ENCODE assay signal across 14 cellular contexts in genomic region chr3:122414391-122414790, GRCh38. TPM values are rescaled to one million over a fixed set of nuclear protein-coding genes. Genes with fewer than 3 reads are reported as not detected.
DNase-seq lines count a peak whose midpoint lies in the region; ATAC-seq, FAIRE-seq and TF ChIP-seq lines count a peak whose summit lies in the region.
"Had no signal": no experiment of that assay in that cellular context is flagged by ENCODE, and none has a peak within 500 bp of the region (broad histone marks: within the 10 kb centered on the region; RNA-seq: fewer than 3 reads in every experiment).

No MANE protein-coding gene starts in this region.

- FAIRE-seq in GM19239 (lab: Jason Lieb, UNC): no peak
- FAIRE-seq: kidney had no signal

- H2BK120ac ChIP-seq in neuronal stem cell (ENCODE audit: low read depth, low read length): no peak overlapping the region

- H3K23ac ChIP-seq in neuronal stem cell (ENCODE audit: low read depth, low read length, poor library complexity): no peak overlapping the region

- no peak overlapping the region for H4K8ac ChIP-seq in neuronal stem cell (ENCODE audit: low read depth, low read length)

- H3K27me3 ChIP-seq in CD8-positive, alpha-beta T cell (ENCODE audit: insufficient read depth, low read length): no peaks in the 10 kb centered on the region
- H3K27me3 ChIP-seq in neuronal stem cell (ENCODE audit: control insufficient read depth in 3 of 3, insufficient read depth in 3 of 3, low read depth in 1 of 3, low read length in 3 of 3): no peaks in the 10 kb centered on the region
- H3K27me3 ChIP-seq: breast epithelium, SJSA1 had no signal

- no peak overlapping the region for H2BK5ac ChIP-seq in neuronal stem cell (ENCODE audit: low read length)

- H2AFZ ChIP-seq in neuronal stem cell (ENCODE audit: low read length): no peak overlapping the region

- CTCF ChIA-PET in CD8-positive, alpha-beta T cell (lab: Charles Lee): interaction anchor here (2.2 kb wide), 1 partner anchor 21 kb away, joined by 6 read pairs; no protein-coding TSS in a partner anchor

- H3K14ac ChIP-seq in neuronal stem cell (ENCODE audit: low read length): no peak overlapping the region

- no peak overlapping the region for H2BK15ac ChIP-seq in neuronal stem cell (ENCODE audit: low read length)

- no peak overlapping the region for H3K9ac ChIP-seq in neuronal stem cell (ENCODE audit: low read depth, low read length, poor library complexity)

- no peak for DNase-seq in CD8-positive, alpha-beta T cell
- no peak for DNase-seq in activated naive CD8-positive, alpha-beta T cell treated with anti-CD3 and anti-CD28 coated beads, Interleukin-2, amount 10 ng/mL, durations not matched to agents 7 days and 5 days
- no peak for DNase-seq in naive B cell
- DNase-seq in GM19239 (ENCODE audit: insufficient read length, low spot score): no peak
- no peak for DNase-seq in neuronal stem cell (ENCODE audit: low spot score)
- DNase-seq in NCI-H2227 treated with DMSO at 0.1 percent for 48 hours (lab: John Stamatoyannopoulos, UW): no peak
- DNase-seq: DMS 273 treated with DMSO at 0.1 percent for 48 hours, kidney, MV-4-11, NCI-H524 treated with DMSO at 0.1 percent for 48 hours had no signal

- no peak overlapping the region for H3K4me2 ChIP-seq in neuronal stem cell (ENCODE audit: insufficient read depth, low read length, poor library complexity, severe bottlenecking)

- peaks cover 54% of the 10 kb centered on the region for H3K4me1 Mint-ChIP-seq in CD8-positive, alpha-beta T cell (ENCODE audit: low read depth)
- H3K4me1 Mint-ChIP-seq in IgD-negative memory B cell (peaks cover 32 to 55% (median 37%) of the 10 kb centered on the region in 3 donors), naive B cell (peaks cover 51 to 63% (median 54%) of the 10 kb centered on the region in 3 donors)
- peaks cover 36% of the 10 kb centered on the region for H3K4me1 Mint-ChIP-seq in activated naive CD8-positive, alpha-beta T cell treated with anti-CD3 and anti-CD28 coated beads, Interleukin-2, amount 10 ng/mL, durations not matched to agents 7 days and 5 days

- no peak overlapping the region for H2BK12ac ChIP-seq in neuronal stem cell (ENCODE audit: low read length)

- intact Hi-C loops in CD8-positive, alpha-beta T cell (cut with DNase I, micrococcal nuclease): loop anchor here (10.0 kb wide), 6 partner anchors 380 to 870 kb away; partner anchors contain the start of genes EAF2 (in 1 of the 2), HCLS1 (in 1 of the 2), HSPBAP1 (in 1 of the 2) and IQCB1 (in 1 of the 2)

- H3K27ac Mint-ChIP-seq in CD8-positive, alpha-beta T cell: peak overlapping the region; percentile 100
- H3K27ac Mint-ChIP-seq in IgD-negative memory B cell (peak overlapping the region; percentile 98 to 100 (median 99)), naive B cell (peak overlapping the region; percentile 100)
- H3K27ac Mint-ChIP-seq in activated naive CD8-positive, alpha-beta T cell treated with anti-CD3 and anti-CD28 coated beads, Interleukin-2, amount 10 ng/mL, durations not matched to agents 7 days and 5 days: peak overlapping the region; percentile 98

- no CpG with 5 or more reads among the region's 3 CpGs for WGBS in neuronal stem cell (ENCODE audit: extremely low coverage in 2 of 2, insufficient read length in 2 of 2, insufficient replicate concordance in 1 of 2), 2 donors

- no peaks in the 10 kb centered on the region for H3K9me3 Mint-ChIP-seq in CD8-positive, alpha-beta T cell
- H3K9me3 Mint-ChIP-seq in IgD-negative memory B cell: no peaks in the 10 kb centered on the region
- H3K9me3 Mint-ChIP-seq in activated naive CD8-positive, alpha-beta T cell treated with anti-CD3 and anti-CD28 coated beads, Interleukin-2, amount 10 ng/mL, durations not matched to agents 7 days and 5 days: no peaks in the 10 kb centered on the region
- peaks cover 0 to 2% (median 0%) of the 10 kb centered on the region in 7 donors for H3K9me3 Mint-ChIP-seq in naive B cell

- peaks cover 6% of the 10 kb centered on the region for H3K36me3 ChIP-seq in CD8-positive, alpha-beta T cell (ENCODE audit: insufficient read depth, low read length)
- peaks cover 0 to 49% of the 10 kb centered on the region in 2 donors for H3K36me3 ChIP-seq in neuronal stem cell (replicated peaks in 1 of 2; ENCODE audit: control insufficient read depth in 2 of 2, insufficient read depth in 2 of 2, low read length in 2 of 2)
- H3K36me3 ChIP-seq: breast epithelium had no signal

- peaks cover 46% of the 10 kb centered on the region for H3K36me3 Mint-ChIP-seq in CD8-positive, alpha-beta T cell
- H3K36me3 Mint-ChIP-seq in IgD-negative memory B cell (peaks cover 3% of the 10 kb centered on the region), naive B cell (peaks cover 5 to 7% of the 10 kb centered on the region in 2 donors)
- H3K36me3 Mint-ChIP-seq in activated naive CD8-positive, alpha-beta T cell treated with anti-CD3 and anti-CD28 coated beads, Interleukin-2, amount 10 ng/mL, durations not matched to agents 7 days and 5 days: peaks cover 22% of the 10 kb centered on the region

- H3K9me3 ChIP-seq in CD8-positive, alpha-beta T cell (ENCODE audit: low read length): no peaks in the 10 kb centered on the region
- no peaks in the 10 kb centered on the region for H3K9me3 ChIP-seq in neuronal stem cell (replicated peaks in 1 of 2; ENCODE audit: control insufficient read depth in 2 of 2, insufficient read depth in 1 of 2, low read depth in 1 of 2, low read length in 2 of 2)
- H3K9me3 ChIP-seq: breast epithelium, SJSA1 had no signal

- H3K4me3 Mint-ChIP-seq in CD8-positive, alpha-beta T cell: peak overlapping the region; percentile 97
- H3K4me3 Mint-ChIP-seq in IgD-negative memory B cell (peak overlapping the region in 3 of 4 donors; percentile 93 to 99 (median 97)), naive B cell (peak overlapping the region; percentile 84 to 99 (median 97))
- H3K4me3 Mint-ChIP-seq in activated naive CD8-positive, alpha-beta T cell treated with anti-CD3 and anti-CD28 coated beads, Interleukin-2, amount 10 ng/mL, durations not matched to agents 7 days and 5 days: peak overlapping the region; percentile 97

- H3K4me1 ChIP-seq in CD8-positive, alpha-beta T cell (ENCODE audit: insufficient read depth, low read length): peaks cover 26% of the 10 kb centered on the region
- peaks cover 8 to 11% of the 10 kb centered on the region in 2 donors for H3K4me1 ChIP-seq in neuronal stem cell (ENCODE audit: control insufficient read depth in 2 of 2, insufficient read depth in 1 of 2, low read depth in 1 of 2, low read length in 2 of 2)

- TF ChIP-seq CTCF in CD8-positive, alpha-beta T cell (IDR thresholded peaks at IDR 0.05): no peak

- no peak overlapping the region for H3K18ac ChIP-seq in neuronal stem cell (ENCODE audit: low read length)

- no peak overlapping the region for H3K4ac ChIP-seq in neuronal stem cell (ENCODE audit: low read length)

- ATAC-seq in CD8-positive, alpha-beta T cell: no peak
- no peak for ATAC-seq in activated naive CD8-positive, alpha-beta T cell treated with anti-CD3 and anti-CD28 coated beads, Interleukin-2, amount 10 ng/mL, durations not matched to agents 7 days and 5 days (ENCODE audit: low read depth)
- ATAC-seq in naive B cell (ENCODE audit: low read depth in 2 of 2) (no peak), HG02588 (IDR thresholded peaks at IDR 0.05; ENCODE audit: unreplicated experiment) (no peak)

- POLR2A ChIA-PET in CD8-positive, alpha-beta T cell (lab: Charles Lee): no interaction called here
- POLR2A ChIA-PET in activated naive CD8-positive, alpha-beta T cell treated with anti-CD3 and anti-CD28 coated beads, Interleukin-2, amount 10 ng/mL, durations not matched to agents 7 days and 5 days (lab: Charles Lee): interaction anchor here (1.6 kb wide), 1 partner anchor 265 kb away, joined by 3 read pairs; no protein-coding TSS in a partner anchor

- no peak overlapping the region for H3K27ac ChIP-seq in CD8-positive, alpha-beta T cell (ENCODE audit: low read depth, low read length)
- H3K27ac ChIP-seq in neuronal stem cell (replicated peaks; ENCODE audit: low read length): no peak overlapping the region
- H3K27ac ChIP-seq: SJSA1 had no signal

- H3K27me3 Mint-ChIP-seq in CD8-positive, alpha-beta T cell (ENCODE audit: low read depth): no peaks in the 10 kb centered on the region
- no peaks in the 10 kb centered on the region for H3K27me3 Mint-ChIP-seq in IgD-negative memory B cell
- H3K27me3 Mint-ChIP-seq in activated naive CD8-positive, alpha-beta T cell treated with anti-CD3 and anti-CD28 coated beads, Interleukin-2, amount 10 ng/mL, durations not matched to agents 7 days and 5 days: no peaks in the 10 kb centered on the region
- no peaks in the 10 kb centered on the region for H3K27me3 Mint-ChIP-seq in naive B cell

- H3K79me1 ChIP-seq in neuronal stem cell (ENCODE audit: low read depth, low read length): peaks cover 4% of the 10 kb centered on the region

- H2AK5ac ChIP-seq in neuronal stem cell (ENCODE audit: low read depth, low read length): no peak overlapping the region

- H3K4me3 ChIP-seq in CD8-positive, alpha-beta T cell (ENCODE audit: low read depth, low read length): no peak overlapping the region
- H3K4me3 ChIP-seq in neuronal stem cell (ENCODE audit: low read length in 2 of 2): no peak overlapping the region

- H4K91ac ChIP-seq in neuronal stem cell (ENCODE audit: low read depth, low read length, poor library complexity): no peak overlapping the region

RNA-seq across cellular contexts. Expression of gene WDR5B, which starts 1.5 kb away (rescaled TPM):
- total RNA-seq in CD8-positive, alpha-beta T cell: 1 to 10 TPM; 1.9 to 2.7 TPM
- polyA plus RNA-seq in IgD-negative memory B cell (0.68 TPM), naive B cell (ENCODE audit: low read depth in 6 of 6) (1 to 10 TPM in 5 of 6 donors, not detected in 1; 1.8 to 3.1 (median 2.6) TPM)
- 1 to 10 TPM; 6.6 to 7.6 TPM for total RNA-seq in activated naive CD8-positive, alpha-beta T cell treated with anti-CD3 and anti-CD28 coated beads, Interleukin-2, amount 10 ng/mL, durations not matched to agents 7 days and 5 days
- polyA plus RNA-seq in neuronal stem cell (2013, experiment 1 of 2): 4.6 TPM
- polyA plus RNA-seq in neuronal stem cell (2013, experiment 2 of 2): 4.8 TPM

RNA-seq across cellular contexts. Expression of gene FAM162A, which starts 30.4 kb away (rescaled TPM):
- total RNA-seq in CD8-positive, alpha-beta T cell: 10 to 100 TPM; 36.9 to 38.2 TPM
- polyA plus RNA-seq in IgD-negative memory B cell: 76.7 TPM
- total RNA-seq in activated naive CD8-positive, alpha-beta T cell treated with anti-CD3 and anti-CD28 coated beads, Interleukin-2, amount 10 ng/mL, durations not matched to agents 7 days and 5 days: 100 to 1,000 TPM; 122 to 123 TPM
- 10 to 100 TPM; 54.9 to 99.9 (median 71.2) TPM for polyA plus RNA-seq in naive B cell (ENCODE audit: low read depth in 6 of 6)
- polyA plus RNA-seq in neuronal stem cell (2013, experiment 1 of 2): 13.4 TPM
- 12.8 TPM for polyA plus RNA-seq in neuronal stem cell (2013, experiment 2 of 2)

RNA-seq across cellular contexts. Expression of gene MIX23, which starts 31.4 kb away (rescaled TPM):
- 10 to 100 TPM; 17.2 to 18.2 TPM for total RNA-seq in CD8-positive, alpha-beta T cell
- polyA plus RNA-seq in IgD-negative memory B cell (9.1 TPM), naive B cell (ENCODE audit: low read depth in 6 of 6) (10 to 100 TPM in 5 of 6 donors, under 1 TPM in 1; 0.77 to 28.5 (median 22.2) TPM)
- 10 to 100 TPM; 33.6 to 34.4 TPM for total RNA-seq in activated naive CD8-positive, alpha-beta T cell treated with anti-CD3 and anti-CD28 coated beads, Interleukin-2, amount 10 ng/mL, durations not matched to agents 7 days and 5 days
- 45.6 TPM for polyA plus RNA-seq in neuronal stem cell (2013, experiment 1 of 2)
- polyA plus RNA-seq in neuronal stem cell (2013, experiment 2 of 2): 45.7 TPM
